In the genomic region with DNA sequence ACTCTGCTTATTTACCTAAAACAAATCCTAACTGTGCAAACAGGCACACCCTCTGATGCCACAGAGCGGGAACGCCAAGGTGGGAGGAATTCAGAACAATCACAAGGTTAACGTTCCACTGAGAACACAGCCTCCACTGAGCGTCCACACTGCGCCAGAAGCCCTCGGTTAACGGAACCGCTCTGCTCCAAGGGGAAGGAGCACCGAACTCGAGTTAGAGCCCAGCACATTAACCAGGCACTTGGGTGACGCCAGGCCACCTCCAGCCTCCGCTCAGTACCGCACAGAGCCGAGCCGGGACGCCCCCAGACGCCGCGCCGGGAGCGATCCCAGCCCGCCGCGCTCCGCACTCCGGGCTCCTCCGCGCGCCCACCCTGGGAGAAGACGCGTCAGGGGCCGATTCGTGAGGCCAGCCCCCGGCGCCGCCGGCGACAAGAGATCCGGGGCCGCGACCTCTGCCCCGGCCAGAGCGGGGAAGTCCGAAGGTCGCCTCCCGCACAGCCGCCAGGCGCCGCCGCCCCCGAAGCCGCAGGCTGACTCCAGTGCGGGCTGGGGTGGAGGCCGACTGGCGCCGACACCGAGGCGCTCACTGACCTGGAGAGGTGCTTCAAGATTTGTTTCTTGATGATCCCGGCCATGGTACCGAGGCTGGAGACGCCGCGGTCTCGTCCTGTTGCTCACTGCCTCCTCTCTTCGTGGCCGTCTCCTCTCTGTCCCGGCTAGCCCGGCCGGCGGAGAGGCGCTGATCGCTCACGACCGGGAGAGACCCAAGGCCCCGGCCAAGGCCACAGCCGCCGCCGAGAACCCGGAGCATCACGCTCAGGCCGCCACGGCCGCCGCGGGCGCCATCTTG, we compare ENCODE assay signal across 8 cellular contexts. TPM values are rescaled to one million over a fixed set of nuclear protein-coding genes. Genes with fewer than 3 reads are reported as not detected.
DNase-seq lines count a peak whose midpoint lies in the region; ATAC-seq and TF ChIP-seq lines count a peak whose summit lies in the region.

No MANE protein-coding gene starts in this region.

- WGBS in heart right ventricle, 2 donors: 0% methylated on average over 81 to 86 of the region's 86 CpGs

- no peaks in the 10 kb centered on the region for H3K4me1 ChIP-seq in Caco-2
- H3K4me1 ChIP-seq in PC-9 (replicated peaks; ENCODE audit: insufficient read depth): peaks cover 20% of the 10 kb centered on the region; the same call in 1 of the 2 replicates
- H3K4me1 ChIP-seq in heart right ventricle: peaks cover 5 to 54% (median 32%) of the 10 kb centered on the region in 9 donors

- TF ChIP-seq CTCF in Caco-2 (IDR thresholded peaks at IDR 0.05; ENCODE audit: insufficient read depth in 1 of 2, low read depth in 1 of 2, low read length in 1 of 2, severe bottlenecking in 1 of 2, unreplicated experiment in 1 of 2) (no peak), PC-9 (conservative IDR thresholded peaks at IDR 0.05) (no peak), heart right ventricle (IDR thresholded peaks at IDR 0.05) (peak in 1 of 9 donors; percentile 11)

- H3F3A ChIP-seq in PC-9 (ENCODE audit: insufficient read depth, low read depth): peaks cover 8% of the 10 kb centered on the region; the same call in 1 of the 2 replicates

- H3K36me3 Mint-ChIP-seq in Caco-2 (ENCODE audit: insufficient read depth, unreplicated experiment): no peaks in the 10 kb centered on the region
- peaks cover 17% of the 10 kb centered on the region for H3K36me3 Mint-ChIP-seq in activated naive CD8-positive, alpha-beta T cell treated with anti-CD3 and anti-CD28 coated beads for 36 hours

- H3K36me3 ChIP-seq in Caco-2 (ENCODE audit: control insufficient read depth, insufficient read depth, low read length): no peaks in the 10 kb centered on the region
- H3K36me3 ChIP-seq in PC-9 (ENCODE audit: low read depth): no peaks in the 10 kb centered on the region
- H3K36me3 ChIP-seq in heart right ventricle: no peaks in the 10 kb centered on the region

- H3K79me2 ChIP-seq in PC-9 (ENCODE audit: low read depth): peaks cover 43% of the 10 kb centered on the region

- DNase-seq in Caco-2 (peak; percentile 65), PC-9 (peak in 1 of 2 experiments; percentile 33), heart right ventricle (peak; percentile 42 to 49), posterior cingulate gyrus (peak; percentile 34 to 92 (median 52)), HCEC 1CT (no peak)
- DNase-seq in activated naive CD8-positive, alpha-beta T cell treated with anti-CD3 and anti-CD28 coated beads for 36 hours: peak; percentile 57

- no peaks in the 10 kb centered on the region for H3K27me3 Mint-ChIP-seq in Caco-2 (ENCODE audit: insufficient read depth, unreplicated experiment)
- H3K27me3 Mint-ChIP-seq in activated naive CD8-positive, alpha-beta T cell treated with anti-CD3 and anti-CD28 coated beads for 36 hours: no peaks in the 10 kb centered on the region

- POLR2A ChIA-PET in Caco-2 (lab: Charles Lee): interaction anchor here (0.8 kb wide), 1 partner anchor 59 kb away, joined by 3 read pairs; a partner anchor contains a TSS
- POLR2A ChIA-PET in PC-9 (lab: Charles Lee; ENCODE audit: unreplicated experiment): no interaction called here

- H4K20me1 ChIP-seq in PC-9 (ENCODE audit: insufficient read depth): no peaks in the 10 kb centered on the region

- peak overlapping the region; percentile 86 for H3K27ac Mint-ChIP-seq in Caco-2 (ENCODE audit: unreplicated experiment)
- peak overlapping the region; percentile 99 for H3K27ac Mint-ChIP-seq in activated naive CD8-positive, alpha-beta T cell treated with anti-CD3 and anti-CD28 coated beads for 36 hours

- H3K27ac ChIP-seq in PC-9 (peak overlapping the region; percentile 75), heart right ventricle (peak overlapping the region; percentile 83 to 99 (median 97))

- peaks cover 25% of the 10 kb centered on the region for H3K4me1 Mint-ChIP-seq in Caco-2 (ENCODE audit: low read depth, unreplicated experiment)
- peaks cover 47% of the 10 kb centered on the region for H3K4me1 Mint-ChIP-seq in activated naive CD8-positive, alpha-beta T cell treated with anti-CD3 and anti-CD28 coated beads for 36 hours

- intact Hi-C loops in Caco-2 (cut with micrococcal nuclease; ENCODE audit: unreplicated experiment) (loop anchor here (5.0 kb wide), 1 partner anchor 60 kb away; a partner anchor contains a TSS), PC-9 (cut with micrococcal nuclease; ENCODE audit: unreplicated experiment) (loop anchor here (1.0 kb wide), 1 partner anchor 57 kb away; no protein-coding TSS in a partner anchor), heart right ventricle (cut with DNase I) (loop anchor here in 6 of 10 donors (2.0 to 5.0 kb wide), 3 partner anchors 55 to 125 kb away; a partner anchor contains a TSS), posterior cingulate gyrus (cut with DNase I) (loop anchor here (1.0 to 5.0 kb wide), 2 partner anchors 58 to 125 kb away; a partner anchor contains a TSS)

- H3K9me2 ChIP-seq in PC-9 (ENCODE audit: insufficient read depth): no peaks in the 10 kb centered on the region

- H3K4me3 ChIP-seq in Caco-2 (ENCODE audit: low read depth, low read length) (peak overlapping the region; percentile 99), PC-9 (peak overlapping the region; percentile 85), heart right ventricle (peak overlapping the region; percentile 73 to 98 (median 97))

- H3K9me3 ChIP-seq in Caco-2: no peaks in the 10 kb centered on the region
- no peaks in the 10 kb centered on the region for H3K9me3 ChIP-seq in PC-9 (ENCODE audit: insufficient read depth, low read depth)
- no peaks in the 10 kb centered on the region for H3K9me3 ChIP-seq in heart right ventricle

- H3K4me3 Mint-ChIP-seq in Caco-2 (ENCODE audit: unreplicated experiment): peak overlapping the region; percentile 72
- H3K4me3 Mint-ChIP-seq in activated naive CD8-positive, alpha-beta T cell treated with anti-CD3 and anti-CD28 coated beads for 36 hours: peak overlapping the region; percentile 94

- ATAC-seq in GM19397 (IDR thresholded peaks at IDR 0.05; ENCODE audit: unreplicated experiment): peak; percentile 50
- peak; percentile 42 for ATAC-seq in HG03460 (IDR thresholded peaks at IDR 0.05; ENCODE audit: unreplicated experiment)
- ATAC-seq in heart right ventricle: peak; percentile 51 to 86 (median 68)

- CTCF ChIA-PET in Caco-2 (lab: Charles Lee) (interaction anchor here (0.6 kb wide), 1 partner anchor 17 kb away, joined by 3 read pairs; no protein-coding TSS in a partner anchor), PC-9 (lab: Charles Lee) (no interaction called here)

- no peaks in the 10 kb centered on the region for H3K27me3 ChIP-seq in Caco-2 (replicated peaks; ENCODE audit: control insufficient read depth, insufficient read depth, low read length)
- H3K27me3 ChIP-seq in PC-9 (ENCODE audit: insufficient read depth, low read depth): no peaks in the 10 kb centered on the region
- no peaks in the 10 kb centered on the region for H3K27me3 ChIP-seq in heart right ventricle

- BruUV-seq in Caco-2 (replicated peaks; lab: Mats Ljungman, UMichigan): no TSS peak
- BruUV-seq in PC-9 (replicated peaks; lab: Mats Ljungman, UMichigan): TSS peak; percentile 23

- peak overlapping the region; percentile 99 for H2AFZ ChIP-seq in PC-9

- H3K4me2 ChIP-seq in PC-9: peak overlapping the region; percentile 92

- H3K9me3 Mint-ChIP-seq in Caco-2 (ENCODE audit: unreplicated experiment): no peaks in the 10 kb centered on the region
- H3K9me3 Mint-ChIP-seq in activated naive CD8-positive, alpha-beta T cell treated with anti-CD3 and anti-CD28 coated beads for 36 hours: no peaks in the 10 kb centered on the region

RNA-seq across cellular contexts. Expression of a gene that starts 0.5 kb away (rescaled TPM):
- 26.6 and 29.6 TPM in 2 replicates for total RNA-seq in Caco-2 (2022)
- total RNA-seq in PC-9 (2021): 15.2 and 19.8 TPM in 2 replicates
- total RNA-seq in activated naive CD8-positive, alpha-beta T cell treated with anti-CD3 and anti-CD28 coated beads for 36 hours: 10 to 100 TPM; 34.1 to 35.3 TPM
- total RNA-seq in heart right ventricle: 10 to 100 TPM; 12.2 to 18.0 (median 15.2) TPM
- polyA plus RNA-seq in heart right ventricle: 1 to 10 TPM; 6.0 to 9.9 TPM

RNA-seq across cellular contexts. Expression of a gene that starts 58.4 kb away (rescaled TPM):
- total RNA-seq in Caco-2 (2022): 25.0 and 26.0 TPM in 2 replicates
- total RNA-seq in PC-9 (2021): 22.4 and 26.9 TPM in 2 replicates
- total RNA-seq in activated naive CD8-positive, alpha-beta T cell treated with anti-CD3 and anti-CD28 coated beads for 36 hours: 10 to 100 TPM; 27.1 to 27.9 TPM
- total RNA-seq in heart right ventricle: 10 to 100 TPM; 17.8 to 27.5 (median 19.8) TPM
- 10 to 100 TPM in 1 of 2 donors, 1 to 10 TPM in 1; 9.4 to 16.8 TPM for polyA plus RNA-seq in heart right ventricle
